Comparison of ENCODE assay signal across 11 cellular contexts in the genomic region with DNA sequence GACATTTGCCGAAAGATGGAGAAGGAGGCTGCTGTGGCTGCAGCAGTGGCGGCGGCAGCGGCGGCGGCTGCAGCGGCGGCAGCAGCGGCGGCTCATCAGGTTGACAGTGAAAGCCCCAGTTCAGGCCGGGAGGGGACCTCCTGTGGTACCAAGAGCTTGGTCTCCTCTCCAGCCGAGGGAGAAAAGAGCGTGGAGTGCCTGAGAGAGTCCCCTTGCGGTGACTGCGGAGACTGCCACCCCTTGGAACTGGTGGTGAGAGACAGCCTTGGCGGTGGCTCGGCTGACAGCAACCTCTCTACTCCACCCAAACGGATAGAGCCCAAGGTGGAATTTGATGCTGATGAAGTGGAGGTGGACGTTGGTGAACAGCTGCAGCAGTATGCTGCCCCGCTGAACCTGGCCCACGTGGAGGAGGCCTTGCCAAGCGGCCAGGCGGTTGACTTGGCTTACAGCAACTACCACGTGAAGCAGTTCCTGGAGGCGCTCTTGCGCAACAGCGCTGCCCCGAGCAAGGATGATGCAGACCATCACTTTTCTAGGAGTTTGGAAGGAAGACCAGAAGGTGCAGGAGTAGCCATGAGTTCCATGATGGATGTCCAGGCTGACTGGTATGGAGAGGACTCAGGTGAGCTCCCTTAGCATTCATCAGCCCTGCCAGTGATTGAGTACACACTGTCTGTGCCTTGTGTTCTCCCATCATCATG. TPM values are rescaled to one million over a fixed set of nuclear protein-coding genes. Genes with fewer than 3 reads are reported as not detected.
DNase-seq lines count a peak whose midpoint lies in the region; ATAC-seq, FAIRE-seq and TF ChIP-seq lines count a peak whose summit lies in the region.
"Had no signal": no experiment of that assay in that cellular context is flagged by ENCODE, and none has a peak within 500 bp of the region (broad histone marks: within the 10 kb centered on the region; RNA-seq: fewer than 3 reads in every experiment).

No MANE protein-coding gene starts in this region.

- no peak overlapping the region for H2BK120ac ChIP-seq in mesenchymal stem cell (ENCODE audit: low read depth, low read length)

- no peak overlapping the region for H2BK15ac ChIP-seq in mesenchymal stem cell (ENCODE audit: low read depth, poor library complexity, severe bottlenecking)

- no peak for ATAC-seq in activated CD4-positive, CD25-positive, alpha-beta regulatory T cell treated with anti-CD3 and anti-CD28 coated beads, Interleukin-2, amount 50 U/mL, for 24 hours

- H3K36me3 ChIP-seq in BE2C (no peaks in the 10 kb centered on the region), mesenchymal stem cell (ENCODE audit: control insufficient read depth in 1 of 2, insufficient read depth in 2 of 2, low read depth in 1 of 2, low read length in 2 of 2) (peaks cover 0 to 6% of the 10 kb centered on the region in 2 experiments), thyroid gland (no peaks in the 10 kb centered on the region)

- H3K79me1 ChIP-seq in mesenchymal stem cell (replicated peaks; ENCODE audit: low read length, poor library complexity, severe bottlenecking) = no peaks in the 10 kb centered on the region

- H3K27ac ChIP-seq in dorsolateral prefrontal cortex (peak overlapping the region in 2 of 59 donors; percentile 24 to 33), mesenchymal stem cell (ENCODE audit: low read length, poor library complexity, severe bottlenecking) (no peak overlapping the region), thyroid gland (no peak overlapping the region)

- TF ChIP-seq POLR2A in thyroid gland (IDR thresholded peaks at IDR 0.05) = no peak

- no peak overlapping the region for H4K8ac ChIP-seq in mesenchymal stem cell (ENCODE audit: low read length)

- 74% methylated on average over 23 of the region's 28 CpGs for WGBS in mesenchymal stem cell
- WGBS in thyroid gland, 2 donors = 68 to 72% methylated on average over 28 of the region's 28 CpGs

- no peaks in the 10 kb centered on the region for H3K27me3 ChIP-seq in BE2C
- H3K27me3 ChIP-seq in dorsolateral prefrontal cortex = no peaks in the 10 kb centered on the region
- peaks cover 10 to 51% of the 10 kb centered on the region in 2 experiments for H3K27me3 ChIP-seq in mesenchymal stem cell (ENCODE audit: control insufficient read depth in 1 of 2, insufficient read depth in 1 of 2, low read length in 2 of 2)
- no peaks in the 10 kb centered on the region for H3K27me3 ChIP-seq in thyroid gland

- no peak overlapping the region for H2AK5ac ChIP-seq in mesenchymal stem cell (ENCODE audit: low read length, severe bottlenecking)

- intact Hi-C loops in dorsolateral prefrontal cortex (cut with DNase I) = no loop called here
- intact Hi-C loops in thyroid gland (cut with DNase I) = no loop called here

- H3K4me1 ChIP-seq in BE2C (no peaks in the 10 kb centered on the region), mesenchymal stem cell (ENCODE audit: control insufficient read depth, insufficient read depth, low read depth, low read length) (no peaks in the 10 kb centered on the region), thyroid gland (no peaks in the 10 kb centered on the region)

- no peak overlapping the region for H2AFZ ChIP-seq in mesenchymal stem cell (ENCODE audit: low read depth, low read length)

- H3K23ac ChIP-seq in mesenchymal stem cell (ENCODE audit: low read length in 2 of 2) = peak overlapping the region in 1 of 2 experiments; percentile 24

- no peak overlapping the region for H2BK12ac ChIP-seq in mesenchymal stem cell (ENCODE audit: low read length in 2 of 2)

- H3K14ac ChIP-seq in mesenchymal stem cell (ENCODE audit: low read length in 2 of 2) = no peak overlapping the region

- H3K9me3 ChIP-seq in BE2C = no peaks in the 10 kb centered on the region
- H3K9me3 ChIP-seq in mesenchymal stem cell (ENCODE audit: control insufficient read depth, low read length) = no peaks in the 10 kb centered on the region
- H3K9me3 ChIP-seq in thyroid gland = no peaks in the 10 kb centered on the region

- H3K4me2 ChIP-seq in mesenchymal stem cell (ENCODE audit: low read length, poor library complexity, severe bottlenecking) = no peak overlapping the region

- H2BK5ac ChIP-seq in mesenchymal stem cell (ENCODE audit: low read depth, low read length, poor library complexity, severe bottlenecking) = no peak overlapping the region

- H3K18ac ChIP-seq in mesenchymal stem cell (ENCODE audit: low read depth in 1 of 2, low read length in 2 of 2) = no peak overlapping the region

- H3K4ac ChIP-seq in mesenchymal stem cell (ENCODE audit: low read depth in 1 of 2, low read length in 2 of 2) = no peak overlapping the region

- no peak overlapping the region for H4K91ac ChIP-seq in mesenchymal stem cell (ENCODE audit: low read length)

- no peak overlapping the region for H3K9ac ChIP-seq in mesenchymal stem cell (ENCODE audit: low read length)

- DNase-seq in BE2C (peak; percentile 73), GM18507 (ENCODE audit: extremely low spot score, insufficient read length, low read depth) (peak; percentile 32), dorsolateral prefrontal cortex (peak in 1 of 10 donors; percentile 46), mesenchymal stem cell (peak; percentile 5), thyroid gland (no peak), dedifferentiated amniotic fluid mesenchymal stem cell (ENCODE audit: extremely low spot score) (no peak), mucosa of gallbladder (ENCODE audit: low spot score) (no peak)
- DNase-seq: DND-41, NCI-H1694 had no signal

- peak; percentile 52 for FAIRE-seq in GM18507 (lab: Jason Lieb, UNC)

- peak; percentile 66 for TF ChIP-seq CTCF in BE2C (IDR thresholded peaks at IDR 0.05; ENCODE audit: low read depth, low read length)
- TF ChIP-seq CTCF in dorsolateral prefrontal cortex (IDR thresholded peaks at IDR 0.05 in 54 of 56, conservative IDR thresholded peaks at IDR 0.05 in 2 of 56; ENCODE audit: low read depth in 1 of 56, partially characterized antibody in 56 of 56) = peak in 31 of 56 donors; percentile 10 to 45 (median 26)
- peak in 2 of 6 experiments; percentile 6 to 10 for TF ChIP-seq CTCF in thyroid gland (IDR thresholded peaks at IDR 0.05)

- H3K4me3 ChIP-seq in BE2C (ENCODE audit: low read depth, low read length) (peak overlapping the region; percentile 18), dorsolateral prefrontal cortex (peak overlapping the region in 33 of 59 donors; percentile 1 to 50 (median 20)), mesenchymal stem cell (ENCODE audit: insufficient read depth in 1 of 2, low read depth in 1 of 2, low read length in 2 of 2) (no peak overlapping the region), thyroid gland (replicated peaks in 1 of 3) (no peak overlapping the region)

RNA-seq across cellular contexts. Expression of a gene that starts 6.3 kb away (rescaled TPM):
- 0.03 TPM for polyA plus RNA-seq in BE2C (2012; ENCODE audit: insufficient read depth, insufficient read length, low read depth)
- total RNA-seq in dorsolateral prefrontal cortex (1 to 10 TPM in 115 of 120 experiments, under 1 TPM in 5; 0.64 to 4.2 (median 1.7) TPM), thyroid gland (under 1 TPM in 1 of 4 donors, not detected in 3; under 0.01 TPM), mucosa of gallbladder (0.03 TPM)
- under 0.01 TPM for polyA plus RNA-seq in mesenchymal stem cell (2013, experiment 1 of 2)
- under 0.01 TPM for polyA plus RNA-seq in mesenchymal stem cell (2013, experiment 2 of 2)
- total RNA-seq: posterior vena cava had no signal

Comparison
In these comparisons a context has a peak if more than half of its experiments do, and no peak if none do; other contexts are left out.
1. DNase-seq: peak in BE2C (single experiment), GM18507 (single experiment) and mesenchymal stem cell (single experiment); none in thyroid gland (0 of 2), dedifferentiated amniotic fluid mesenchymal stem cell (single experiment) and mucosa of gallbladder (single experiment).
2. H3K4me3 ChIP-seq: peak in BE2C (single experiment) and dorsolateral prefrontal cortex (33 of 59); none in mesenchymal stem cell (0 of 2) and thyroid gland (0 of 3).